Comparison of ENCODE assay signal across 1 cellular context in the genomic region with DNA sequence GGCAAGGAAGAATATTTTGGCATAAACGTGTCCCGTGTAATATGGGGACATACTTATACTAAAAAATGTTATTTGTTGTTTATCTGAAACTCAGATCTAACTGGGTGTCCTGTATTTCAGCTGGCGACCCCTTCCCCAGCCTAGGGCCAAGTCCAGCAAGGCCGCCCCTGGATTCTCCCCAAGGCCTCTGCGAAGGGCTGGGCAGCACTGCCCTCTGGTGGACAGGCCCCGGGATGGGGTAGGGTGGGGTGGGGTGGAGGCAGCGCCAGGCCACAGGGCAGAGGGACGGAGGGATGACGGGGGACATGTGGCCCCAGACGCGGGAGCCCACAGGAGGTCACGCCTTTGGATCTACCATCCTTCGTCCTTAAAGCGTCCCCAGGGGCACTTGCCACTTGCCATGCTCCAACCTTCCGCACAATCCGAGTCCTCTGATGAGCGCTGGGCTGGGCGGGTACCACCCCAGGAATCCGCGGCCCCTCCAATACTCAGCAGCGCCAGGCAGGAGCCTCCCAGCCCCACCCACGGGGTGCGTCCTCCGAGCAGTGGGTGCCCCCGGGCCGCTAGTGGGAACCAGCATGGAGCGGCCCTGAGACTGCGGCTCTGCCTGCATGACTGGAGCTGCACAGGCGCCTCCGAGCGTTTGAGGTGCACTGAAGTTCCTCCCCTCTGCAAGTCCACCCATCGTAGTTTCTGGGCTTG.
TF ChIP-seq lines count a peak whose summit lies in the region.

No MANE protein-coding gene starts in this region.

TF ChIP-seq in HepG2, 621 proteins besides CTCF, POLR2A, EP300 and RAD21 (continued from another document and continues in another):
- TF ChIP-seq, protein P1, sequence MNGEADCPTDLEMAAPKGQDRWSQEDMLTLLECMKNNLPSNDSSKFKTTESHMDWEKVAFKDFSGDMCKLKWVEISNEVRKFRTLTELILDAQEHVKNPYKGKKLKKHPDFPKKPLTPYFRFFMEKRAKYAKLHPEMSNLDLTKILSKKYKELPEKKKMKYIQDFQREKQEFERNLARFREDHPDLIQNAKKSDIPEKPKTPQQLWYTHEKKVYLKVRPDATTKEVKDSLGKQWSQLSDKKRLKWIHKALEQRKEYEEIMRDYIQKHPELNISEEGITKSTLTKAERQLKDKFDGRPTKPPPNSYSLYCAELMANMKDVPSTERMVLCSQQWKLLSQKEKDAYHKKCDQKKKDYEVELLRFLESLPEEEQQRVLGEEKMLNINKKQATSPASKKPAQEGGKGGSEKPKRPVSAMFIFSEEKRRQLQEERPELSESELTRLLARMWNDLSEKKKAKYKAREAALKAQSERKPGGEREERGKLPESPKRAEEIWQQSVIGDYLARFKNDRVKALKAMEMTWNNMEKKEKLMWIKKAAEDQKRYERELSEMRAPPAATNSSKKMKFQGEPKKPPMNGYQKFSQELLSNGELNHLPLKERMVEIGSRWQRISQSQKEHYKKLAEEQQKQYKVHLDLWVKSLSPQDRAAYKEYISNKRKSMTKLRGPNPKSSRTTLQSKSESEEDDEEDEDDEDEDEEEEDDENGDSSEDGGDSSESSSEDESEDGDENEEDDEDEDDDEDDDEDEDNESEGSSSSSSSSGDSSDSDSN (CRISPR knock-in tag; IDR thresholded peaks at IDR 0.05) = peak; percentile 7; the same call in 1 of the 2 replicates
- TF ChIP-seq SMAD9 (CRISPR knock-in tag; IDR thresholded peaks at IDR 0.05) (no peak), ZNF746 (CRISPR knock-in tag; IDR thresholded peaks at IDR 0.05) (no peak), ZBTB7A (CRISPR knock-in tag; IDR thresholded peaks at IDR 0.05) (no peak), ZNF235 (CRISPR knock-in tag; IDR thresholded peaks at IDR 0.05; ENCODE audit: borderline replicate concordance) (no peak), HIVEP1 (CRISPR knock-in tag; IDR thresholded peaks at IDR 0.05) (no peak), RBFOX2 (IDR thresholded peaks at IDR 0.05; ENCODE audit: low read depth, low read length) (no peak), KLF11 (CRISPR knock-in tag; IDR thresholded peaks at IDR 0.05) (no peak), NFRKB (IDR thresholded peaks at IDR 0.05) (no peak), THAP8 (CRISPR knock-in tag; IDR thresholded peaks at IDR 0.05; ENCODE audit: borderline replicate concordance) (no peak), ETS1 (CRISPR knock-in tag; IDR thresholded peaks at IDR 0.05) (no peak), LCORL (IDR thresholded peaks at IDR 0.05) (no peak), LCORL (CRISPR knock-in tag; IDR thresholded peaks at IDR 0.05) (no peak), MED13 (CRISPR knock-in tag; IDR thresholded peaks at IDR 0.05) (no peak), MEIS2 (CRISPR knock-in tag; IDR thresholded peaks at IDR 0.05) (0 out of 2 replicates have a peak, but pooled peaks have one; percentile 1), ZNF17 (CRISPR knock-in tag; IDR thresholded peaks at IDR 0.05) (no peak), MAFG (CRISPR knock-in tag; IDR thresholded peaks at IDR 0.05) (no peak), ZBTB25 (CRISPR knock-in tag; IDR thresholded peaks at IDR 0.05) (no peak; the same call in 1 of the 2 replicates), NR1H2 (CRISPR knock-in tag; IDR thresholded peaks at IDR 0.05; ENCODE audit: borderline replicate concordance, low read depth) (no peak), ZNF687 (CRISPR knock-in tag; IDR thresholded peaks at IDR 0.05) (no peak; the same call in 1 of the 2 replicates), MLLT10 (CRISPR knock-in tag; IDR thresholded peaks at IDR 0.05) (no peak), ZNF567 (CRISPR knock-in tag; IDR thresholded peaks at IDR 0.05; ENCODE audit: borderline replicate concordance) (no peak), JUNB (CRISPR knock-in tag; IDR thresholded peaks at IDR 0.05; ENCODE audit: borderline replicate concordance) (no peak), MAZ (IDR thresholded peaks at IDR 0.05; ENCODE audit: borderline replicate concordance, low read depth, low read length) (no peak; the same call in 1 of the 2 replicates), MAZ (CRISPR knock-in tag; IDR thresholded peaks at IDR 0.05; ENCODE audit: low read depth) (no peak), ZNF691 (CRISPR knock-in tag; IDR thresholded peaks at IDR 0.05; ENCODE audit: borderline replicate concordance, low read depth) (no peak), ZNF160 (CRISPR knock-in tag; IDR thresholded peaks at IDR 0.05) (no peak), PCBP2 (optimal IDR thresholded peaks at IDR 0.05; ENCODE audit: low read depth, low read length, poor library complexity, severe bottlenecking) (no peak), BORCS8-MEF2B (CRISPR knock-in tag; IDR thresholded peaks at IDR 0.05) (no peak), MBD4 (IDR thresholded peaks at IDR 0.05; ENCODE audit: borderline replicate concordance, low read length) (no peak), ZNF768 (CRISPR knock-in tag; IDR thresholded peaks at IDR 0.05) (peak; percentile 37; the same call in 1 of the 2 replicates), RBM39 (IDR thresholded peaks at IDR 0.05; ENCODE audit: low read depth, low read length, poor library complexity, severe bottlenecking) (no peak), ZNF780A (CRISPR knock-in tag; IDR thresholded peaks at IDR 0.05) (no peak), FOXC1 (CRISPR knock-in tag; IDR thresholded peaks at IDR 0.05; ENCODE audit: borderline replicate concordance) (no peak), ZFP36 (IDR thresholded peaks at IDR 0.05; ENCODE audit: borderline replicate concordance, low read depth, low read length, partially characterized antibody) (no peak), ZNF790 (CRISPR knock-in tag; IDR thresholded peaks at IDR 0.05; ENCODE audit: borderline replicate concordance) (0 out of 2 replicates have a peak, but pooled peaks have one; percentile 4), SIX1 (CRISPR knock-in tag; IDR thresholded peaks at IDR 0.05; ENCODE audit: borderline replicate concordance) (no peak), ZNF766 (CRISPR knock-in tag; IDR thresholded peaks at IDR 0.05; ENCODE audit: borderline replicate concordance) (no peak), ZSCAN29 (CRISPR knock-in tag; conservative IDR thresholded peaks at IDR 0.05) (no peak), IRF2 (CRISPR knock-in tag; IDR thresholded peaks at IDR 0.05) (no peak), HBP1 (CRISPR knock-in tag; IDR thresholded peaks at IDR 0.05; ENCODE audit: low read depth) (0 out of 2 replicates have a peak, but pooled peaks have one; percentile 53), YEATS2 (CRISPR knock-in tag; IDR thresholded peaks at IDR 0.05; ENCODE audit: borderline replicate concordance) (peak; percentile 29; the same call in 1 of the 2 replicates)
- TF ChIP-seq, protein P2, sequence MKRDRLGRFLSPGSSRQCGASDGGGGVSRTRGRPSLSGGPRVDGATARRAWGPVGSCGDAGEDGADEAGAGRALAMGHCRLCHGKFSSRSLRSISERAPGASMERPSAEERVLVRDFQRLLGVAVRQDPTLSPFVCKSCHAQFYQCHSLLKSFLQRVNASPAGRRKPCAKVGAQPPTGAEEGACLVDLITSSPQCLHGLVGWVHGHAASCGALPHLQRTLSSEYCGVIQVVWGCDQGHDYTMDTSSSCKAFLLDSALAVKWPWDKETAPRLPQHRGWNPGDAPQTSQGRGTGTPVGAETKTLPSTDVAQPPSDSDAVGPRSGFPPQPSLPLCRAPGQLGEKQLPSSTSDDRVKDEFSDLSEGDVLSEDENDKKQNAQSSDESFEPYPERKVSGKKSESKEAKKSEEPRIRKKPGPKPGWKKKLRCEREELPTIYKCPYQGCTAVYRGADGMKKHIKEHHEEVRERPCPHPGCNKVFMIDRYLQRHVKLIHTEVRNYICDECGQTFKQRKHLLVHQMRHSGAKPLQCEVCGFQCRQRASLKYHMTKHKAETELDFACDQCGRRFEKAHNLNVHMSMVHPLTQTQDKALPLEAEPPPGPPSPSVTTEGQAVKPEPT (CRISPR knock-in tag; IDR thresholded peaks at IDR 0.05; ENCODE audit: low read depth) = no peak
- TF ChIP-seq, protein P3, sequence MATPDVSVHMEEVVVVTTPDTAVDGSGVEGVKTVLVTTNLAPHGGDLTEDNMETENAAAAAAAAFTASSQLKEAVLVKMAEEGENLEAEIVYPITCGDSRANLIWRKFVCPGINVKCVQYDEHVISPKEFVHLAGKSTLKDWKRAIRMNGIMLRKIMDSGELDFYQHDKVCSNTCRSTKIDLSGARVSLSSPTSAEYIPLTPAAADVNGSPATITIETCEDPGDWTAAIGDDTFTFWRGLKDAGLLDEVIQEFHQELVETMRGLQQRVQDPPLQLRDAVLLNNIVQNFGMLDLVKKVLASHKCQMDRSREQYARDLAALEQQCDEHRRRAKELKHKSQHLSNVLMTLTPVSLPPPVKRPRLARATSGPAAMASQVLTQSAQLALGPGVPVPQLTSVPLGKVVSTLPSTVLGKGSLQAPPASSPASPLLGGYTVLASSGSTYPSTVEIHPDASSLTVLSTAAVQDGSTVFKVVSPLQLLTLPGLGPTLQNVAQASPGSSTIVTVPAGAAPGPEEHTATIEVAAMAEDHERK (CRISPR knock-in tag; IDR thresholded peaks at IDR 0.05; ENCODE audit: low read depth) = no peak
- TF ChIP-seq, protein P4, sequence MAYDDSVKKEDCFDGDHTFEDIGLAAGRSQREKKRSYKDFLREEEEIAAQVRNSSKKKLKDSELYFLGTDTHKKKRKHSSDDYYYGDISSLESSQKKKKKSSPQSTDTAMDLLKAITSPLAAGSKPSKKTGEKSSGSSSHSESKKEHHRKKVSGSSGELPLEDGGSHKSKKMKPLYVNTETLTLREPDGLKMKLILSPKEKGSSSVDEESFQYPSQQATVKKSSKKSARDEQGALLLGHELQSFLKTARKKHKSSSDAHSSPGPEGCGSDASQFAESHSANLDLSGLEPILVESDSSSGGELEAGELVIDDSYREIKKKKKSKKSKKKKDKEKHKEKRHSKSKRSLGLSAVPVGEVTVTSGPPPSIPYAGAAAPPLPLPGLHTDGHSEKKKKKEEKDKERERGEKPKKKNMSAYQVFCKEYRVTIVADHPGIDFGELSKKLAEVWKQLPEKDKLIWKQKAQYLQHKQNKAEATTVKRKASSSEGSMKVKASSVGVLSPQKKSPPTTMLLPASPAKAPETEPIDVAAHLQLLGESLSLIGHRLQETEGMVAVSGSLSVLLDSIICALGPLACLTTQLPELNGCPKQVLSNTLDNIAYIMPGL (CRISPR knock-in tag; IDR thresholded peaks at IDR 0.05; ENCODE audit: borderline replicate concordance in 1 of 2, low read depth in 1 of 2) = peak in 1 of 2 experiments; percentile 19; a peak in 1 of 4 replicates
